ENCODE assay signal across 14 cellular contexts in the genomic region with DNA sequence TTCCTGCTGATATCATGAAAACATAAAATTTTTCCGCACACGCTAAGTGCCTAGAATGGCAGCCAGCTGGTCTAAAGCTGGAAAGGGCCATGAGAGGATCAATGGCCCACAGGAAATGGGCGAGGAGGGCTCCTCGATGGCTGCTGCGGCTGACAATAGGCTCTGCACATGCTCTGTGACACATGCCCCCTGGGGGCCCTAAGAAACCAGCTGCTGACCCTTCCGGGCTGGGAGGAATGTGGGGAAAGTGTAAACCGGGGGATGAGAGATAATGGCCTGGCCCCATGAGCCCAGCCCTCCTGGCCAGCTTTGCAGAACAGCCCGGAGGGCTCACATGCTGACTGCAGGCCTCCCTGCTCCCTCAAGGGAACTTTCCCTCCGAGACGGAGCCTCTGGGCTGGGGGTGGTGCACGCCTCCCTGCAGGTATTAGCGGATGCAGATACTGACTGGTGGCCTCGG.
DNase-seq lines count a peak whose midpoint lies in the region; ATAC-seq and TF ChIP-seq lines count a peak whose summit lies in the region.
"Had no signal": no experiment of that assay in that cellular context is flagged by ENCODE, and none has a peak within 500 bp of the region (broad histone marks: within the 10 kb centered on the region; RNA-seq: fewer than 3 reads in every experiment).

No MANE protein-coding gene starts in this region.

- TF ChIP-seq CTCF in heart right ventricle (IDR thresholded peaks at IDR 0.05) (no peak), nephron progenitor cell (IDR thresholded peaks at IDR 0.05) (no peak), GM13977 (IDR thresholded peaks at IDR 0.05; ENCODE audit: extremely low read depth, insufficient read depth, missing control alignments) (no peak)

- H3K27me3 Mint-ChIP-seq in nephron progenitor cell (ENCODE audit: low read depth, poor library complexity) = peaks cover 16% of the 10 kb centered on the region

- DNase-seq in activated effector memory CD4-positive, alpha-beta T cell treated with anti-CD3 and anti-CD28 coated beads, Interleukin-2, amount 50 U/mL, for 16 hours = peak; percentile 14
- DNase-seq in activated effector memory CD4-positive, alpha-beta T cell treated with Interleukin-2 at 50 U/mL for 16 hours = no peak
- DNase-seq in heart right ventricle = no peak
- DNase-seq in nephron progenitor cell = peak; percentile 26
- no peak for DNase-seq in Ammon's horn (ENCODE audit: low spot score)
- no peak for DNase-seq in GM13977 (ENCODE audit: low spot score)
- DNase-seq in inferior parietal cortex (ENCODE audit: extremely low spot score) = no peak
- DNase-seq: ACHN, naive B cell, NCI-H2171 had no signal

- H3K4me3 Mint-ChIP-seq in nephron progenitor cell = no peak overlapping the region
- H3K4me3 Mint-ChIP-seq: dendritic cell treated with granulocyte-macrophage colony-stimulating factor and Interleukin-4, amounts not matched to agents 40 ng/mL and 50 ng/mL, for 4 days; naive B cell had no signal

- peaks cover 40% of the 10 kb centered on the region for H3K4me1 Mint-ChIP-seq in nephron progenitor cell
- H3K4me1 Mint-ChIP-seq: naive B cell had no signal

- ATAC-seq in heart right ventricle = peak in 5 of 8 donors; percentile 10 to 51 (median 41)
- ATAC-seq in HG02870 (IDR thresholded peaks at IDR 0.05; ENCODE audit: unreplicated experiment) = no peak
- ATAC-seq: HCT116 had no signal

- intact Hi-C loops in heart right ventricle (cut with DNase I) = no loop called here

- no peaks in the 10 kb centered on the region for H3K36me3 ChIP-seq in heart right ventricle

- no peaks in the 10 kb centered on the region for H3K36me3 Mint-ChIP-seq in nephron progenitor cell (ENCODE audit: low read depth)
- H3K36me3 Mint-ChIP-seq: naive B cell had no signal

- H3K9me3 ChIP-seq in heart right ventricle = peaks cover 0 to 3% (median 0%) of the 10 kb centered on the region in 11 donors

- H3K27ac Mint-ChIP-seq in nephron progenitor cell = no peak overlapping the region
- H3K27ac Mint-ChIP-seq: dendritic cell treated with granulocyte-macrophage colony-stimulating factor and Interleukin-4, amounts not matched to agents 40 ng/mL and 50 ng/mL, for 4 days had no signal

- in situ Hi-C loops in GM13977 (cut with MboI; ENCODE audit: low pct_unique_long_range_greater_than_20kb, low sequenced_read_pairs, unreplicated experiment) = no loop called here

- WGBS in heart right ventricle, 2 donors = 35 to 36% methylated on average over 13 of the region's 13 CpGs

- peaks cover 0 to 14% (median 0%) of the 10 kb centered on the region in 7 donors for H3K27me3 ChIP-seq in heart right ventricle

- H3K27ac ChIP-seq in heart right ventricle = no peak overlapping the region
- H3K27ac ChIP-seq: VCaP had no signal

- peaks cover 10% of the 10 kb centered on the region for H3K9me3 Mint-ChIP-seq in nephron progenitor cell

- no peak overlapping the region for H3K4me3 ChIP-seq in heart right ventricle

- peaks cover 0 to 21% (median 5%) of the 10 kb centered on the region in 9 donors for H3K4me1 ChIP-seq in heart right ventricle

Comparison
In these comparisons a context has a peak if more than half of its experiments do, and no peak if none do; other contexts are left out.
1. DNase-seq: peak in activated effector memory CD4-positive, alpha-beta T cell treated with anti-CD3 and anti-CD28 coated beads, Interleukin-2, amount 50 U/mL, for 16 hours (single experiment) and nephron progenitor cell (single experiment); none in activated effector memory CD4-positive, alpha-beta T cell treated with Interleukin-2 at 50 U/mL for 16 hours (single experiment), heart right ventricle (0 of 2), Ammon's horn (single experiment), GM13977 (single experiment) and inferior parietal cortex (single experiment).